In genomic region chr12:58166643-58167042, GRCh38 we compare ENCODE assay signal across 2 cellular contexts.
TF ChIP-seq lines count a peak whose summit lies in the region.

No MANE protein-coding gene starts in this region.

TF ChIP-seq in HepG2, 621 proteins besides CTCF, POLR2A, EP300 and RAD21:
- TF ChIP-seq SCMH1 (CRISPR knock-in tag; IDR thresholded peaks at IDR 0.05; ENCODE audit: borderline replicate concordance) (no peak), MAFK (conservative IDR thresholded peaks at IDR 0.05 in 1 of 2, IDR thresholded peaks at IDR 0.05 in 1 of 2; ENCODE audit: low read length in 2 of 2) (peak; percentile 33 to 47; a peak in 2 of 4 replicates), NFE2L2 (IDR thresholded peaks at IDR 0.05; ENCODE audit: low read length) (peak; percentile 44; the same call in 1 of the 2 replicates)

TF ChIP-seq in K562, 482 proteins besides CTCF, POLR2A, EP300 and RAD21:
- TF ChIP-seq MAFF (IDR thresholded peaks at IDR 0.05; ENCODE audit: low read length) = peak; percentile 64
- no peak for TF ChIP-seq ZNF764 (CRISPR knock-in tag; IDR thresholded peaks at IDR 0.05; ENCODE audit: low read depth)
- TF ChIP-seq NFE2 (IDR thresholded peaks at IDR 0.05; ENCODE audit: low read depth) = peak; percentile 65
- no peak for TF ChIP-seq ZNF280A (IDR thresholded peaks at IDR 0.05; ENCODE audit: low read depth, partially characterized antibody)
- TF ChIP-seq ZBTB12 (CRISPR knock-in tag; IDR thresholded peaks at IDR 0.05) = no peak
- TF ChIP-seq ZNF316 (IDR thresholded peaks at IDR 0.05) = peak; percentile 79
- peak; percentile 32; the same call in 1 of the 2 replicates for TF ChIP-seq MAFK (IDR thresholded peaks at IDR 0.05; ENCODE audit: low read length)
- TF ChIP-seq C11orf30 (IDR thresholded peaks at IDR 0.05; ENCODE audit: low read depth) = peak; percentile 78; the same call in 1 of the 2 replicates
- TF ChIP-seq ZNF551 (CRISPR knock-in tag; IDR thresholded peaks at IDR 0.05) = no peak
- TF ChIP-seq ARID3B (CRISPR knock-in tag; IDR thresholded peaks at IDR 0.05; ENCODE audit: borderline replicate concordance) = no peak
- peak; percentile 63 for TF ChIP-seq MAFG (tag; conservative IDR thresholded peaks at IDR 0.05)
